19 cellular contexts compared by ENCODE assay signal in genomic region chr12:109523504-109523903, GRCh38.
"Had no signal": no experiment of that assay in that cellular context is flagged by ENCODE, and none has a peak within 500 bp of the region (broad histone marks: within the 10 kb centered on the region; RNA-seq: fewer than 3 reads in every experiment).

No MANE protein-coding gene starts in this region.

- ATAC-seq: gastrocnemius medialis; left lung; mucosa of descending colon; naive thymus-derived CD4-positive, alpha-beta T cell; stimulated activated naive B cell treated with anti-CD40 and anti-IgM and Interleukin-4, amounts not matched to agents 10 μg/mL and 1 μg/mL and 100 μg/mL, for 72 hours had no signal

- H3K9me3 ChIP-seq: breast epithelium, gastrocnemius medialis, heart right ventricle, left lung, mucosa of descending colon, tibial nerve, vagina had no signal

- H3K27ac ChIP-seq: breast epithelium, gastrocnemius medialis, left lung, tibial nerve, vagina had no signal

- H3K27me3 ChIP-seq: breast epithelium, gastrocnemius medialis, heart right ventricle, left lung, tibial nerve, vagina had no signal

- H3K9me3 Mint-ChIP-seq: activated CD4-positive, alpha-beta T cell treated with anti-CD3 and anti-CD28 coated beads, Interleukin-2, amount 10 ng/mL, durations not matched to agents 7 days and 5 days; activated naive CD8-positive, alpha-beta T cell treated with anti-CD3 and anti-CD28 coated beads, Interleukin-2, amount 10 ng/mL, durations not matched to agents 7 days and 5 days; activated T-helper 1 cell treated with anti-CD3 and anti-CD28 coated beads, Interleukin-12 subunit alpha, Interleukin-12 subunit beta, Interleukin-2, Interleukin-4 antibody, amounts not matched to agents 30 ng/mL and 10 ng/mL and 1 ng/mL, durations not matched to agents 14 hours and 24 hours and 36 hours; stimulated activated naive B cell treated with anti-CD40 and anti-IgM and Interleukin-4, amounts not matched to agents 10 μg/mL and 1 μg/mL and 100 μg/mL, for 72 hours; T-helper 2 cell treated with Interferon-gamma antibody and Interleukin-4, amounts not matched to agents 5 μg/mL and 100 μg/mL, for 36 hours had no signal

- H3K4me3 ChIP-seq: breast epithelium, gastrocnemius medialis, heart right ventricle, left lung, mucosa of descending colon, tibial nerve, vagina had no signal

- H3K4me3 Mint-ChIP-seq: activated CD4-positive, alpha-beta T cell treated with anti-CD3 and anti-CD28 coated beads, Interleukin-2, amount 10 ng/mL, durations not matched to agents 7 days and 5 days; activated naive CD8-positive, alpha-beta T cell treated with anti-CD3 and anti-CD28 coated beads, Interleukin-2, amount 10 ng/mL, durations not matched to agents 7 days and 5 days; activated T-helper 1 cell treated with anti-CD3 and anti-CD28 coated beads, Interleukin-12 subunit alpha, Interleukin-12 subunit beta, Interleukin-2, Interleukin-4 antibody, amounts not matched to agents 30 ng/mL and 10 ng/mL and 1 ng/mL, durations not matched to agents 14 hours and 24 hours and 36 hours; naive thymus-derived CD4-positive, alpha-beta T cell; stimulated activated naive B cell treated with anti-CD40 and anti-IgM and Interleukin-4, amounts not matched to agents 10 μg/mL and 1 μg/mL and 100 μg/mL, for 72 hours; T-helper 2 cell treated with Interferon-gamma antibody and Interleukin-4, amounts not matched to agents 5 μg/mL and 100 μg/mL, for 36 hours had no signal

- H3K4me1 Mint-ChIP-seq: activated CD4-positive, alpha-beta T cell treated with anti-CD3 and anti-CD28 coated beads, Interleukin-2, amount 10 ng/mL, durations not matched to agents 7 days and 5 days; activated naive CD8-positive, alpha-beta T cell treated with anti-CD3 and anti-CD28 coated beads, Interleukin-2, amount 10 ng/mL, durations not matched to agents 7 days and 5 days; stimulated activated naive B cell treated with anti-CD40 and anti-IgM and Interleukin-4, amounts not matched to agents 10 μg/mL and 1 μg/mL and 100 μg/mL, for 72 hours had no signal

- H3K4me1 ChIP-seq: breast epithelium, left lung, tibial nerve, vagina had no signal

- H3K27me3 Mint-ChIP-seq: activated CD4-positive, alpha-beta T cell treated with anti-CD3 and anti-CD28 coated beads, Interleukin-2, amount 10 ng/mL, durations not matched to agents 7 days and 5 days; activated naive CD8-positive, alpha-beta T cell treated with anti-CD3 and anti-CD28 coated beads, Interleukin-2, amount 10 ng/mL, durations not matched to agents 7 days and 5 days; naive thymus-derived CD4-positive, alpha-beta T cell; stimulated activated naive B cell treated with anti-CD40 and anti-IgM and Interleukin-4, amounts not matched to agents 10 μg/mL and 1 μg/mL and 100 μg/mL, for 72 hours had no signal

- DNase-seq: activated CD4-positive, alpha-beta T cell treated with anti-CD3 and anti-CD28 coated beads, Interleukin-2, amount 10 ng/mL, durations not matched to agents 7 days and 5 days; activated CD8-positive, alpha-beta memory T cell treated with anti-CD3 and anti-CD28 coated beads for 24 hours; activated naive CD4-positive, alpha-beta T cell; activated naive CD8-positive, alpha-beta T cell treated with anti-CD3 and anti-CD28 coated beads, Interleukin-2, amount 10 ng/mL, durations not matched to agents 7 days and 5 days; dermis blood vessel endothelial cell; erythroblast; gastrocnemius medialis; left lung; naive thymus-derived CD4-positive, alpha-beta T cell; retina; stimulated activated CD4-positive, alpha-beta T cell treated with anti-CD3 and anti-CD28 coated beads, Interleukin-2, amount 100 ng/mL, for 48 hours; stimulated activated naive B cell treated with anti-CD40 and anti-IgM and Interleukin-4, amounts not matched to agents 10 μg/mL and 1 μg/mL and 100 μg/mL, for 72 hours had no signal

- H3K27ac Mint-ChIP-seq: activated CD4-positive, alpha-beta T cell treated with anti-CD3 and anti-CD28 coated beads, Interleukin-2, amount 10 ng/mL, durations not matched to agents 7 days and 5 days; activated naive CD8-positive, alpha-beta T cell treated with anti-CD3 and anti-CD28 coated beads, Interleukin-2, amount 10 ng/mL, durations not matched to agents 7 days and 5 days; activated T-helper 1 cell treated with anti-CD3 and anti-CD28 coated beads, Interleukin-12 subunit alpha, Interleukin-12 subunit beta, Interleukin-2, Interleukin-4 antibody, amounts not matched to agents 30 ng/mL and 10 ng/mL and 1 ng/mL, durations not matched to agents 14 hours and 24 hours and 36 hours; T-helper 2 cell treated with Interferon-gamma antibody and Interleukin-4, amounts not matched to agents 5 μg/mL and 100 μg/mL, for 36 hours had no signal
